ENCODE assay signal across 1 cellular context in the genomic region with DNA sequence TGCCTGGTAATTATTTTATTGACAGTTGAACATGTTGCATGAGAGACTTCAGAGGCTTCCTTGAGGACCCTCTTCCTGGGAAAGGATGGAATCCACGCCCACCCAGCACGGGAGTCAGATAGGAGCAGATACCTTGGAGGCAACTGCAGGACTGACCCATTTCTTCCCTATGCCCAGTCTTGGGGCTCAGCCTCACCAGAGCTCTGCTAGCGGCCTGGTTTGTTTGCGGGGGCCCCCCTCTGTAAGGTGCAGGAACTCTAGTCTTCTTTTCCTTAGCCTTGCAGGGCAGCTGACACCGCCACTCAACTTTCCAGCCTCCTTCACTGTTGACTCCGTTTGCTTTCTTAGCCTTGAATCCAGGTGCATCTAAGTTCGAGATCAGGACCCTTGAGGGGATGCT.
TF ChIP-seq lines count a peak whose summit lies in the region.

No MANE protein-coding gene starts in this region.

TF ChIP-seq in GM23338, 12 proteins besides CTCF, POLR2A, EP300 and RAD21 (continued from another document):
- TF ChIP-seq, protein P1, sequence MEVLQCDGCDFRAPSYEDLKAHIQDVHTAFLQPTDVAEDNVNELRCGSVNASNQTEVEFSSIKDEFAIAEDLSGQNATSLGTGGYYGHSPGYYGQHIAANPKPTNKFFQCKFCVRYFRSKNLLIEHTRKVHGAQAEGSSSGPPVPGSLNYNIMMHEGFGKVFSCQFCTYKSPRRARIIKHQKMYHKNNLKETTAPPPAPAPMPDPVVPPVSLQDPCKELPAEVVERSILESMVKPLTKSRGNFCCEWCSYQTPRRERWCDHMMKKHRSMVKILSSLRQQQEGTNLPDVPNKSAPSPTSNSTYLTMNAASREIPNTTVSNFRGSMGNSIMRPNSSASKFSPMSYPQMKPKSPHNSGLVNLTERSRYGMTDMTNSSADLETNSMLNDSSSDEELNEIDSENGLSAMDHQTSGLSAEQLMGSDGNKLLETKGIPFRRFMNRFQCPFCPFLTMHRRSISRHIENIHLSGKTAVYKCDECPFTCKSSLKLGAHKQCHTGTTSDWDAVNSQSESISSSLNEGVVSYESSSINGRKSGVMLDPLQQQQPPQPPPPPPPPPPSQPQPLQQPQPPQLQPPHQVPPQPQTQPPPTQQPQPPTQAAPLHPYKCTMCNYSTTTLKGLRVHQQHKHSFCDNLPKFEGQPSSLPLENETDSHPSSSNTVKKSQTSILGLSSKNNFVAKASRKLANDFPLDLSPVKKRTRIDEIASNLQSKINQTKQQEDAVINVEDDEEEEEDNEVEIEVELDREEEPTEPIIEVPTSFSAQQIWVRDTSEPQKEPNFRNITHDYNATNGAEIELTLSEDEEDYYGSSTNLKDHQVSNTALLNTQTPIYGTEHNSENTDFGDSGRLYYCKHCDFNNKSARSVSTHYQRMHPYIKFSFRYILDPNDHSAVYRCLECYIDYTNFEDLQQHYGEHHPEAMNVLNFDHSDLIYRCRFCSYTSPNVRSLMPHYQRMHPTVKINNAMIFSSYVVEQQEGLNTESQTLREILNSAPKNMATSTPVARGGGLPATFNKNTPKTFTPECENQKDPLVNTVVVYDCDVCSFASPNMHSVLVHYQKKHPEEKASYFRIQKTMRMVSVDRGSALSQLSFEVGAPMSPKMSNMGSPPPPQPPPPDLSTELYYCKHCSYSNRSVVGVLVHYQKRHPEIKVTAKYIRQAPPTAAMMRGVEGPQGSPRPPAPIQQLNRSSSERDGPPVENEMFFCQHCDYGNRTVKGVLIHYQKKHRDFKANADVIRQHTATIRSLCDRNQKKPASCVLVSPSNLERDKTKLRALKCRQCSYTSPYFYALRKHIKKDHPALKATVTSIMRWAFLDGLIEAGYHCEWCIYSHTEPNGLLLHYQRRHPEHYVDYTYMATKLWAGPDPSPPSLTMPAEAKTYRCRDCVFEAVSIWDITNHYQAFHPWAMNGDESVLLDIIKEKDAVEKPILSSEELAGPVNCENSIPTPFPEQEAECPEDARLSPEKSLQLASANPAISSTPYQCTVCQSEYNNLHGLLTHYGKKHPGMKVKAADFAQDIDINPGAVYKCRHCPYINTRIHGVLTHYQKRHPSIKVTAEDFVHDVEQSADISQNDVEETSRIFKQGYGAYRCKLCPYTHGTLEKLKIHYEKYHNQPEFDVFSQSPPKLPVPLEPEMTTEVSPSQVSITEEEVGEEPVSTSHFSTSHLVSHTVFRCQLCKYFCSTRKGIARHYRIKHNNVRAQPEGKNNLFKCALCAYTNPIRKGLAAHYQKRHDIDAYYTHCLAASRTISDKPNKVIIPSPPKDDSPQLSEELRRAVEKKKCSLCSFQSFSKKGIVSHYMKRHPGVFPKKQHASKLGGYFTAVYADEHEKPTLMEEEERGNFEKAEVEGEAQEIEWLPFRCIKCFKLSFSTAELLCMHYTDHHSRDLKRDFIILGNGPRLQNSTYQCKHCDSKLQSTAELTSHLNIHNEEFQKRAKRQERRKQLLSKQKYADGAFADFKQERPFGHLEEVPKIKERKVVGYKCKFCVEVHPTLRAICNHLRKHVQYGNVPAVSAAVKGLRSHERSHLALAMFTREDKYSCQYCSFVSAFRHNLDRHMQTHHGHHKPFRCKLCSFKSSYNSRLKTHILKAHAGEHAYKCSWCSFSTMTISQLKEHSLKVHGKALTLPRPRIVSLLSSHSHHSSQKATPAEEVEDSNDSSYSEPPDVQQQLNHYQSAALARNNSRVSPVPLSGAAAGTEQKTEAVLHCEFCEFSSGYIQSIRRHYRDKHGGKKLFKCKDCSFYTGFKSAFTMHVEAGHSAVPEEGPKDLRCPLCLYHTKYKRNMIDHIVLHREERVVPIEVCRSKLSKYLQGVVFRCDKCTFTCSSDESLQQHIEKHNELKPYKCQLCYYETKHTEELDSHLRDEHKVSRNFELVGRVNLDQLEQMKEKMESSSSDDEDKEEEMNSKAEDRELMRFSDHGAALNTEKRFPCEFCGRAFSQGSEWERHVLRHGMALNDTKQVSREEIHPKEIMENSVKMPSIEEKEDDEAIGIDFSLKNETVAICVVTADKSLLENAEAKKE (CRISPR knock-in tag; IDR thresholded peaks at IDR 0.05), result no peak
- TF ChIP-seq POLR2AphosphoS5 (IDR thresholded peaks at IDR 0.05; ENCODE audit: low read depth) (no peak), NANOG (IDR thresholded peaks at IDR 0.05; ENCODE audit: borderline replicate concordance) (no peak), EZH2phosphoT487 (IDR thresholded peaks at IDR 0.05; ENCODE audit: unreplicated experiment) (no peak), STAT1 (IDR thresholded peaks at IDR 0.05; ENCODE audit: unreplicated experiment) (no peak)
- TF ChIP-seq, protein P2, sequence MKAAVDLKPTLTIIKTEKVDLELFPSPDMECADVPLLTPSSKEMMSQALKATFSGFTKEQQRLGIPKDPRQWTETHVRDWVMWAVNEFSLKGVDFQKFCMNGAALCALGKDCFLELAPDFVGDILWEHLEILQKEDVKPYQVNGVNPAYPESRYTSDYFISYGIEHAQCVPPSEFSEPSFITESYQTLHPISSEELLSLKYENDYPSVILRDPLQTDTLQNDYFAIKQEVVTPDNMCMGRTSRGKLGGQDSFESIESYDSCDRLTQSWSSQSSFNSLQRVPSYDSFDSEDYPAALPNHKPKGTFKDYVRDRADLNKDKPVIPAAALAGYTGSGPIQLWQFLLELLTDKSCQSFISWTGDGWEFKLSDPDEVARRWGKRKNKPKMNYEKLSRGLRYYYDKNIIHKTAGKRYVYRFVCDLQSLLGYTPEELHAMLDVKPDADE (IDR thresholded peaks at IDR 0.05), result no peak
